In the genomic region with DNA sequence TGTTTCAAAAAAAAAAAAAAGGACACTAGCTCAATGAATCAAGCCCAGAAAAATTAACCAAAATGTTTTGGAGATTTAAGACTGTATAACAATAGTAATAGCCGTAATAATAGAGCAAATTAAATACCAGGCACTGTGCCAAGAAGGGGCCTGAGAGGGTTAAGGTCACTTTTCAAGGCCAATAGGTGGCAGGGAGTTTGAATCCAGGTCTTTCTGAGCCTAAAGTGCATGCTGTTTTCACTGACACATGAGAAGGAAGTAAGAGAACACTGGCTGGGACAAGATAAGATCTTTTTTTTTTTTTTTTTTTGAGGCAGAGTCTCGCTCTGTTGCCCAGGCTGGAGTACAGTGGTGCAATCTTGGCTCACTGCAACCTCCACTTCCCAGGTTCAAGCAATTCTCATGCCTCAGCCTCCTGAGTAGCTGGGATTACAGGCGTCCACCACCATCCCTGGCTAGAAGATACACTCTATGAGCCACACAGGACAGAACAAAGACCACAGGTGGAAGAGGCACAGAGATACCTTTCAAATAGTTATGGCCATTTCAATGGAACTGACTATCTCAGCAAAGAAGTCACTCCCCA, we compare ENCODE assay signal across 39 cellular contexts. TPM values are rescaled to one million over a fixed set of nuclear protein-coding genes. Genes with fewer than 3 reads are reported as not detected.
"Had no signal": no experiment of that assay in that cellular context is flagged by ENCODE, and none has a peak within 500 bp of the region (broad histone marks: within the 10 kb centered on the region; RNA-seq: fewer than 3 reads in every experiment).

No MANE protein-coding gene starts in this region.

- FAIRE-seq: astrocyte, TTC549 had no signal

- ATAC-seq: gastrocnemius medialis, mucosa of descending colon had no signal

- H3K36me3 ChIP-seq: brain microvascular endothelial cell, gastrocnemius medialis, left ventricle myocardium inferior, ovary, prostate gland, tibial nerve, WERI-Rb-1 had no signal

- H3K4me2 ChIP-seq: hepatocyte, smooth muscle cell had no signal

- H3K36me3 Mint-ChIP-seq: activated CD4-positive, alpha-beta memory T cell treated with anti-CD3 and anti-CD28 coated beads for 36 hours; activated naive CD4-positive, alpha-beta T cell treated with anti-CD3 and anti-CD28 coated beads, Interleukin-2, amount 10 ng/mL, durations not matched to agents 7 days and 5 days; activated naive CD8-positive, alpha-beta T cell treated with anti-CD3 and anti-CD28 coated beads, Interleukin-2, amount 10 ng/mL, durations not matched to agents 7 days and 5 days had no signal

- H3K27ac ChIP-seq: brain microvascular endothelial cell, coronary artery, dorsolateral prefrontal cortex, gastrocnemius medialis, hepatocyte, left ventricle myocardium inferior, ovary, prostate gland, tibial nerve, WERI-Rb-1 had no signal

- H3K9me3 Mint-ChIP-seq: activated CD4-positive, alpha-beta memory T cell treated with anti-CD3 and anti-CD28 coated beads for 36 hours; activated CD4-positive, alpha-beta T cell treated with anti-CD3 and anti-CD28 coated beads, Interleukin-2, amount 10 ng/mL, durations not matched to agents 24 days and 14 days; activated naive CD4-positive, alpha-beta T cell treated with anti-CD3 and anti-CD28 coated beads, Interleukin-2, amount 10 ng/mL, durations not matched to agents 7 days and 5 days; activated naive CD8-positive, alpha-beta T cell treated with anti-CD3 and anti-CD28 coated beads, Interleukin-2, amount 10 ng/mL, durations not matched to agents 7 days and 5 days; activated T-cell treated with anti-CD3 and anti-CD28 coated beads, Interleukin-2, amount 50 U/mL, for 24 hours; nephron had no signal

- DNase-seq: activated CD4-positive, alpha-beta memory T cell treated with anti-CD3 and anti-CD28 coated beads for 36 hours; activated CD4-positive, alpha-beta T cell treated with anti-CD3 and anti-CD28 coated beads, Interleukin-2, amount 10 ng/mL, durations not matched to agents 24 days and 14 days; activated CD4-positive, CD25-positive, alpha-beta regulatory T cell treated with anti-CD3 and anti-CD28 coated beads, Interleukin-2, amount 50 U/mL, for 72 hours; activated CD8-positive, alpha-beta memory T cell treated with anti-CD3 and anti-CD28 coated beads, Interleukin-2, amount 50 U/mL, for 48 hours; activated gamma-delta T cell; activated naive CD4-positive, alpha-beta T cell treated with anti-CD3 and anti-CD28 coated beads, Interleukin-2, amount 10 ng/mL, durations not matched to agents 7 days and 5 days; activated naive CD8-positive, alpha-beta T cell treated with anti-CD3 and anti-CD28 coated beads, Interleukin-2, amount 10 ng/mL, durations not matched to agents 7 days and 5 days; activated T-cell treated with anti-CD3 and anti-CD28 coated beads, Interleukin-2, amount 50 U/mL, for 24 hours; amniotic stem cell; brain microvascular endothelial cell; dorsolateral prefrontal cortex; effector memory CD4-positive, alpha-beta T cell; gastrocnemius medialis; islet precursor cell; left ventricle myocardium inferior; mucosa of descending colon; ovary; retina; stimulated activated CD4-positive, alpha-beta T cell treated with anti-CD3 and anti-CD28 coated beads, Interleukin-2, amount 100 ng/mL, for 24 hours; stimulated activated naive CD4-positive, alpha-beta T cell; T-helper 9 cell; WERI-Rb-1 had no signal

- H3K27ac Mint-ChIP-seq: activated CD4-positive, alpha-beta memory T cell treated with anti-CD3 and anti-CD28 coated beads for 36 hours; activated CD4-positive, alpha-beta T cell treated with anti-CD3 and anti-CD28 coated beads, Interleukin-2, amount 10 ng/mL, durations not matched to agents 24 days and 14 days; activated naive CD4-positive, alpha-beta T cell treated with anti-CD3 and anti-CD28 coated beads, Interleukin-2, amount 10 ng/mL, durations not matched to agents 7 days and 5 days; activated naive CD8-positive, alpha-beta T cell treated with anti-CD3 and anti-CD28 coated beads, Interleukin-2, amount 10 ng/mL, durations not matched to agents 7 days and 5 days; activated T-cell treated with anti-CD3 and anti-CD28 coated beads, Interleukin-2, amount 50 U/mL, for 24 hours; nephron had no signal

- H3K4me3 Mint-ChIP-seq: activated CD4-positive, alpha-beta memory T cell treated with anti-CD3 and anti-CD28 coated beads for 36 hours; activated CD4-positive, alpha-beta T cell treated with anti-CD3 and anti-CD28 coated beads, Interleukin-2, amount 10 ng/mL, durations not matched to agents 24 days and 14 days; activated naive CD4-positive, alpha-beta T cell treated with anti-CD3 and anti-CD28 coated beads, Interleukin-2, amount 10 ng/mL, durations not matched to agents 7 days and 5 days; activated naive CD8-positive, alpha-beta T cell treated with anti-CD3 and anti-CD28 coated beads, Interleukin-2, amount 10 ng/mL, durations not matched to agents 7 days and 5 days; activated T-cell treated with anti-CD3 and anti-CD28 coated beads, Interleukin-2, amount 50 U/mL, for 24 hours; nephron had no signal

- H3K27me3 Mint-ChIP-seq: activated CD4-positive, alpha-beta memory T cell treated with anti-CD3 and anti-CD28 coated beads for 36 hours; activated T-cell treated with anti-CD3 and anti-CD28 coated beads, Interleukin-2, amount 50 U/mL, for 24 hours had no signal

- H2AFZ ChIP-seq: hepatocyte had no signal

- H3K4me3 ChIP-seq: coronary artery, dorsolateral prefrontal cortex, gastrocnemius medialis, hepatocyte, left ventricle myocardium inferior, mucosa of descending colon, ovary, prostate gland, smooth muscle cell, tibial nerve had no signal

- H3K9me3 ChIP-seq: gastrocnemius medialis, left ventricle myocardium inferior, mucosa of descending colon, ovary, prostate gland, tibial nerve had no signal

- H3K27me3 ChIP-seq: brain microvascular endothelial cell, dorsolateral prefrontal cortex, gastrocnemius medialis, hepatocyte, ovary, tibial nerve had no signal

- H3K4me1 ChIP-seq: prostate gland had no signal

- H3K79me2 ChIP-seq: hepatocyte had no signal

RNA-seq across cellular contexts. Expression of a gene that starts 7.7 kb away (rescaled TPM):
- total RNA-seq: activated CD4-positive, alpha-beta memory T cell treated with anti-CD3 and anti-CD28 coated beads for 36 hours; activated CD4-positive, alpha-beta T cell treated with anti-CD3 and anti-CD28 coated beads, Interleukin-2, amount 10 ng/mL, durations not matched to agents 24 days and 14 days; activated CD8-positive, alpha-beta memory T cell treated with anti-CD3 and anti-CD28 coated beads for 36 hours; activated naive CD8-positive, alpha-beta T cell treated with anti-CD3 and anti-CD28 coated beads, Interleukin-2, amount 10 ng/mL, durations not matched to agents 7 days and 5 days; astrocyte; cerebellum; epithelial cell of proximal tubule; gastrocnemius medialis; lung microvascular endothelial cell; myocyte; smooth muscle cell; temporal lobe had no signal
- polyA plus RNA-seq: hepatocyte, smooth muscle cell had no signal

RNA-seq across cellular contexts. Expression of a gene that starts 34.6 kb away (rescaled TPM):
- total RNA-seq: activated CD4-positive, alpha-beta memory T cell treated with anti-CD3 and anti-CD28 coated beads for 36 hours; activated CD4-positive, alpha-beta T cell treated with anti-CD3 and anti-CD28 coated beads, Interleukin-2, amount 10 ng/mL, durations not matched to agents 24 days and 14 days; activated CD8-positive, alpha-beta memory T cell treated with anti-CD3 and anti-CD28 coated beads for 36 hours; activated naive CD8-positive, alpha-beta T cell treated with anti-CD3 and anti-CD28 coated beads, Interleukin-2, amount 10 ng/mL, durations not matched to agents 7 days and 5 days; astrocyte; cardiac septum; cerebellum; epithelial cell of proximal tubule; gastrocnemius medialis; left ventricle myocardium inferior; lung microvascular endothelial cell; mesenteric fat pad; mucosa of descending colon; myocyte; tibial nerve; ureter had no signal
- polyA plus RNA-seq: ovary had no signal

RNA-seq across cellular contexts. Expression of a gene that starts 57.7 kb away (rescaled TPM):
- total RNA-seq: activated CD4-positive, alpha-beta T cell treated with anti-CD3 and anti-CD28 coated beads, Interleukin-2, amount 10 ng/mL, durations not matched to agents 24 days and 14 days; lung microvascular endothelial cell had no signal
